In the genomic region with DNA sequence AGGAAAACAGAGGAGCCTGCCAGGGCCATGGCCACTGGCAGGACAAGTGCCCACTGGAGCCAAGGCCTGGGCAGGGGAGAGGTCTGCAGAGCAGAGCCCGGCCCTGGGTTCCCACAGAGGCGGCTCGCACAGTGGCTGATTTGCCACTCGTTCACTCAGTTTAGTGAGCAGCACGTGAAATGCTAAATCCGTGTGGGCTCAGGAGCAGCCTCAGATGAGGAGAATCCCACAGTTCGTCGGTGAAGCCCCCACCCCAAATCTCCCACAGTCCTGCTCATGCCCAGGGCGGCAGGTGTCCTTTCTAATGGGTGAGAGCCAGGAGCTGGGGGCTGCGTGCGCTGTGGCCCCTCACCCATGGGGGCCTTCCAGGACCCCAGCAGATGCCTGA, we compare ENCODE assay signal across 24 cellular contexts.
"Had no signal": no experiment of that assay in that cellular context is flagged by ENCODE, and none has a peak within 500 bp of the region (broad histone marks: within the 10 kb centered on the region; RNA-seq: fewer than 3 reads in every experiment).

No MANE protein-coding gene starts in this region.

- H3K4me3 ChIP-seq: lung, ovary, psoas muscle, right atrium auricular region, skin epidermis, testis, vagina had no signal

- H3K9me3 Mint-ChIP-seq: activated naive CD4-positive, alpha-beta T cell treated with anti-CD3 and anti-CD28 coated beads, Interleukin-2, amount 10 ng/mL, durations not matched to agents 7 days and 5 days; activated naive CD8-positive, alpha-beta T cell treated with anti-CD3 and anti-CD28 coated beads, Interleukin-2, amount 50 U/mL, for 24 hours; dendritic cell treated with granulocyte-macrophage colony-stimulating factor and Interleukin-4, amounts not matched to agents 40 ng/mL and 50 ng/mL, for 4 days; neural crest cell; stimulated activated memory B cell treated with anti-CD40 and anti-IgM and Interleukin-4, amounts not matched to agents 10 μg/mL and 1 μg/mL and 100 μg/mL, for 72 hours; type B pancreatic cell had no signal

- H3K4me3 Mint-ChIP-seq: activated CD8-positive, alpha-beta T cell treated with anti-CD3 and anti-CD28 coated beads, Interleukin-2, amount 10 ng/mL, durations not matched to agents 7 days and 5 days; activated naive CD4-positive, alpha-beta T cell treated with anti-CD3 and anti-CD28 coated beads, Interleukin-2, amount 10 ng/mL, durations not matched to agents 7 days and 5 days; activated naive CD8-positive, alpha-beta T cell treated with anti-CD3 and anti-CD28 coated beads, Interleukin-2, amount 50 U/mL, for 24 hours; dendritic cell treated with granulocyte-macrophage colony-stimulating factor and Interleukin-4, amounts not matched to agents 40 ng/mL and 50 ng/mL, for 4 days; naive thymus-derived CD4-positive, alpha-beta T cell; neural crest cell; stimulated activated memory B cell treated with anti-CD40 and anti-IgM and Interleukin-4, amounts not matched to agents 10 μg/mL and 1 μg/mL and 100 μg/mL, for 72 hours; type B pancreatic cell had no signal

- H3K4me1 ChIP-seq: testis had no signal

- H3K27ac ChIP-seq: ovary, psoas muscle, right atrium auricular region, skin epidermis, testis, vagina had no signal

- H3K27me3 ChIP-seq: ovary, right atrium auricular region, testis, vagina had no signal

- H3K4me1 Mint-ChIP-seq: activated naive CD4-positive, alpha-beta T cell treated with anti-CD3 and anti-CD28 coated beads, Interleukin-2, amount 10 ng/mL, durations not matched to agents 7 days and 5 days had no signal

- H3K9me3 ChIP-seq: ovary, psoas muscle, right atrium auricular region, testis, vagina had no signal

- H3K36me3 ChIP-seq: ovary, right atrium auricular region, vagina had no signal

- DNase-seq: activated CD4-positive, alpha-beta T cell treated with anti-CD3 and anti-CD28 coated beads for 1 hour; activated CD4-positive, alpha-beta T cell treated with anti-CD3 and anti-CD28 coated beads, Interleukin-2, amount 50 U/mL, for 1 hour; activated CD8-positive, alpha-beta T cell treated with anti-CD3 and anti-CD28 coated beads, Interleukin-2, amount 10 ng/mL, durations not matched to agents 7 days and 5 days; activated naive CD4-positive, alpha-beta T cell treated with anti-CD3 and anti-CD28 coated beads, Interleukin-2, amount 10 ng/mL, durations not matched to agents 7 days and 5 days; activated naive CD8-positive, alpha-beta T cell treated with anti-CD3 and anti-CD28 coated beads, Interleukin-2, amount 50 U/mL, for 24 hours; activated T-cell treated with anti-CD3 and anti-CD28 coated beads, Interleukin-2, amount 50 U/mL, for 48 hours; effector CD4-positive, alpha-beta T cell; erythroblast; foreskin fibroblast; hypothalamus; naive thymus-derived CD4-positive, alpha-beta T cell; psoas muscle; stimulated activated CD4-positive, alpha-beta T cell treated with anti-CD3 and anti-CD28 coated beads, Interleukin-1b, Interleukin-23, amount 100 ng/mL, for 48 hours; T-helper 1 cell; testis had no signal

- H3K27ac Mint-ChIP-seq: activated CD8-positive, alpha-beta T cell treated with anti-CD3 and anti-CD28 coated beads, Interleukin-2, amount 10 ng/mL, durations not matched to agents 7 days and 5 days; activated naive CD4-positive, alpha-beta T cell treated with anti-CD3 and anti-CD28 coated beads, Interleukin-2, amount 10 ng/mL, durations not matched to agents 7 days and 5 days; activated naive CD8-positive, alpha-beta T cell treated with anti-CD3 and anti-CD28 coated beads, Interleukin-2, amount 50 U/mL, for 24 hours; dendritic cell treated with granulocyte-macrophage colony-stimulating factor and Interleukin-4, amounts not matched to agents 40 ng/mL and 50 ng/mL, for 4 days; stimulated activated memory B cell treated with anti-CD40 and anti-IgM and Interleukin-4, amounts not matched to agents 10 μg/mL and 1 μg/mL and 100 μg/mL, for 72 hours; type B pancreatic cell had no signal

- ATAC-seq: activated CD8-positive, alpha-beta T cell treated with anti-CD3 and anti-CD28 coated beads, Interleukin-2, amount 10 ng/mL, durations not matched to agents 7 days and 5 days; activated naive CD8-positive, alpha-beta T cell treated with anti-CD3 and anti-CD28 coated beads, Interleukin-2, amount 50 U/mL, for 24 hours; naive thymus-derived CD4-positive, alpha-beta T cell; psoas muscle; stimulated activated memory B cell treated with anti-CD40 and anti-IgM and Interleukin-4, amounts not matched to agents 10 μg/mL and 1 μg/mL and 100 μg/mL, for 72 hours had no signal

- H3K36me3 Mint-ChIP-seq: activated naive CD4-positive, alpha-beta T cell treated with anti-CD3 and anti-CD28 coated beads, Interleukin-2, amount 10 ng/mL, durations not matched to agents 7 days and 5 days; naive thymus-derived CD4-positive, alpha-beta T cell; stimulated activated memory B cell treated with anti-CD40 and anti-IgM and Interleukin-4, amounts not matched to agents 10 μg/mL and 1 μg/mL and 100 μg/mL, for 72 hours; type B pancreatic cell had no signal
